ENCODE assay signal across 8 cellular contexts in the genomic region with DNA sequence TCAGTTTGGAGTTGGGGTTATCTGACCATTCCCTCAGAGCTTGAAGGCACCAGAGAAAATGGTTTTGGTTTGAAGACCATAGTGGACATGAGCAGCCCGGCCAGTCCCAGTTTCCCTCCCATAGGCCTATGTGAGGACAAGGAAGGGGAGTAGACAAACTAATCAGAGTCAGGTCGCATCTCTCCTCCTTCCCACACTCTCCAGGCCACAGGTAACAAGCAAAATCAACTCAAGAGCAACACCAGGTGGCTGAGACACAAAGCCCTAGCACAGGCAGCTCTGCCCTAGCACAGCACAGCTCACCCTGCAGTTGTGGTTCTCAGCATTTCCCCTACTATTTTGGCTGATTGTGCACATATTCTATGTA. TPM values are rescaled to one million over a fixed set of nuclear protein-coding genes. Genes with fewer than 3 reads are reported as not detected.
A peak's percentile ranks its signal among the peaks of the same experiment; 100 is the strongest.
DNase-seq lines count a peak whose midpoint lies in the region; ATAC-seq and TF ChIP-seq lines count a peak whose summit lies in the region.

No MANE protein-coding gene starts in this region.

- TF ChIP-seq POLR2A in stomach (IDR thresholded peaks at IDR 0.05), result no peak

- CTCF ChIA-PET in T-cell (lab: Charles Lee), result interaction anchor here (0.7 to 9.6 kb wide), 16 partner anchors 8 to 660 kb away, joined by 3 to 191 read pairs (median 6); a partner anchor contains a TSS

- peak; percentile 48 for ATAC-seq in GM18502 (IDR thresholded peaks at IDR 0.05; ENCODE audit: poor library complexity, unreplicated experiment)
- ATAC-seq in HG02678 (IDR thresholded peaks at IDR 0.05; ENCODE audit: unreplicated experiment), result peak; percentile 45
- ATAC-seq in T-cell (replicated peaks in 1 of 4), result peak; percentile 74 to 86 (median 85)

- H3K27ac Mint-ChIP-seq in T-cell (peak overlapping the region; percentile 98 to 99), endothelial cell (ENCODE audit: unreplicated experiment) (peak overlapping the region; percentile 63), chondrocyte (ENCODE audit: unreplicated experiment) (no peak overlapping the region)

- H3K4me3 Mint-ChIP-seq in T-cell, result peak overlapping the region; percentile 84 to 100 (median 100)
- H3K4me3 Mint-ChIP-seq in endothelial cell (ENCODE audit: unreplicated experiment), result peak overlapping the region; percentile 70
- no peak overlapping the region for H3K4me3 Mint-ChIP-seq in chondrocyte (ENCODE audit: unreplicated experiment)

- peaks cover 49% of the 10 kb centered on the region for H3K36me3 Mint-ChIP-seq in T-cell
- peaks cover 32% of the 10 kb centered on the region for H3K36me3 Mint-ChIP-seq in endothelial cell (ENCODE audit: low read depth, unreplicated experiment)
- H3K36me3 Mint-ChIP-seq in chondrocyte (ENCODE audit: low read depth), result peaks cover 39% of the 10 kb centered on the region

- H3K4me1 Mint-ChIP-seq in T-cell (peaks cover 91 to 98% (median 94%) of the 10 kb centered on the region in 3 donors), endothelial cell (ENCODE audit: unreplicated experiment) (peaks cover 28% of the 10 kb centered on the region), chondrocyte (ENCODE audit: low read depth) (peaks cover 4% of the 10 kb centered on the region)

- 42 to 66% (median 52%) methylated on average over 2 of the region's 2 CpGs for WGBS in stomach, 5 donors

- intact Hi-C loops in stomach (cut with DNase I; ENCODE audit: low total_unique reads), result no loop called here

- H3K9me3 Mint-ChIP-seq in T-cell (no peaks in the 10 kb centered on the region), endothelial cell (ENCODE audit: unreplicated experiment) (no peaks in the 10 kb centered on the region), chondrocyte (ENCODE audit: low read depth) (no peaks in the 10 kb centered on the region)

- H3K4me3 ChIP-seq in coronary artery (no peak overlapping the region), stomach (peak overlapping the region in 2 of 4 donors; percentile 7 to 22)

- no peak for TF ChIP-seq EP300 in stomach (IDR thresholded peaks at IDR 0.05)

- POLR2A ChIA-PET in T-cell (lab: Charles Lee), result interaction anchor here (0.8 to 1.6 kb wide), 9 partner anchors 9 to 76 kb away, joined by 3 to 25 read pairs (median 7); a partner anchor contains a TSS

- H3K27me3 ChIP-seq in stomach, result no peaks in the 10 kb centered on the region

- H3K27me3 Mint-ChIP-seq in T-cell (no peaks in the 10 kb centered on the region), endothelial cell (ENCODE audit: unreplicated experiment) (no peaks in the 10 kb centered on the region), chondrocyte (ENCODE audit: low read depth) (no peaks in the 10 kb centered on the region)

- DNase-seq in T-cell, result peak; percentile 34 to 80 (median 68)
- no peak for DNase-seq in endothelial cell (ENCODE audit: low spot score)
- no peak for DNase-seq in chondrocyte (ENCODE audit: low spot score)
- DNase-seq in coronary artery (ENCODE audit: low spot score), result no peak
- no peak for DNase-seq in cerebellar nuclear complex (lab: John Stamatoyannopoulos, UW)
- no peak for DNase-seq in stomach

- H3K27ac ChIP-seq in coronary artery, result no peak overlapping the region
- peak overlapping the region in 2 of 5 donors; percentile 67 to 70 for H3K27ac ChIP-seq in stomach

- peaks cover 0 to 40% (median 10%) of the 10 kb centered on the region in 4 donors for H3K4me1 ChIP-seq in stomach

- no peak for TF ChIP-seq CTCF in endothelial cell (IDR thresholded peaks at IDR 0.05; ENCODE audit: unreplicated experiment)
- no peak for TF ChIP-seq CTCF in chondrocyte (IDR thresholded peaks at IDR 0.05)
- no peak for TF ChIP-seq CTCF in coronary artery (IDR thresholded peaks at IDR 0.05)
- no peak for TF ChIP-seq CTCF in stomach (IDR thresholded peaks at IDR 0.05)

- peaks cover 50 to 70% (median 65%) of the 10 kb centered on the region in 4 donors for H3K36me3 ChIP-seq in stomach

- no peaks in the 10 kb centered on the region for H3K9me3 ChIP-seq in stomach

RNA-seq across cellular contexts. Expression of a gene that starts 7.2 kb away (rescaled TPM):
- total RNA-seq in T-cell (10 to 100 TPM; 40.5 to 77.3 (median 63.2) TPM), endothelial cell (ENCODE audit: unreplicated experiment) (150 TPM), chondrocyte (57.4 to 71.8 TPM (median 62.9 TPM) in 3 replicates), stomach (10 to 100 TPM in 3 of 5 donors, 1 to 10 TPM in 2; 6.7 to 51.1 (median 23.3) TPM)
- 10 to 100 TPM; 68.9 to 80.9 (median 78.2) TPM for polyA plus RNA-seq in stomach

RNA-seq across cellular contexts. Expression of a gene that starts 16.2 kb away (rescaled TPM):
- total RNA-seq in T-cell, result 10 to 100 TPM; 15.6 to 62.7 (median 19.9) TPM
- total RNA-seq in endothelial cell (ENCODE audit: unreplicated experiment), result 1.3 TPM
- 1.3 to 2.0 TPM in 2 of 3 replicates, not detected in the other for total RNA-seq in chondrocyte
- total RNA-seq in stomach, result 10 to 100 TPM in 3 of 5 donors, 1 to 10 TPM in 1, not detected in 1; 9.0 to 68.8 (median 16.3) TPM
- polyA plus RNA-seq in stomach, result 10 to 100 TPM in 1 of 3 donors, 1 to 10 TPM in 2; 6.5 to 26.0 (median 8.9) TPM

Comparison
In these comparisons a context has a peak if more than half of its experiments do, and no peak if none do; other contexts are left out.
1. DNase-seq: peak in T-cell (34 of 34); none in endothelial cell (single experiment), chondrocyte (single experiment), coronary artery (single experiment), cerebellar nuclear complex (0 of 2) and stomach (single experiment).
2. Peak in every context shown above with its lines, with median percentiles within 50 percentile points of each other: ATAC-seq.